10 cellular contexts compared by ENCODE assay signal in the genomic region with DNA sequence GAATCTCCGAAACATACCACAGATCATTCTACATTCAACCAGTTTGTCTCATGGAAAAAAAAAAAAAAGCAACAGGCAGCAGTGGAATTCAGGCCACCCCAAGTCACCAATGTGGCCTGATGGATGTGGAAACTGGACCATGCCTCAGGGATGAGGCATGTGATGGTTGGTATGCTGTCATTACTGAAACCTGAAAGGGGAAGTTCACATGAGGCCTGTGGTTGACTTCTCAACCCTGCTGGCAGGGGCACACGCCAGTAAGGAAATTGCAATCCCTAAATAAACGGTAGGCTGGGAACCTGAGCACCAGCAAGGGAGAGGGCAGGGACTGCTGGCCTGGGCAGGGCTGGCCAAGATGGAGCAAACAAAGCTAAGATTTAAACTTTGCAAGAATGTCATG.
DNase-seq lines count a peak whose midpoint lies in the region; ATAC-seq and TF ChIP-seq lines count a peak whose summit lies in the region.
"Had no signal": no experiment of that assay in that cellular context is flagged by ENCODE, and none has a peak within 500 bp of the region (broad histone marks: within the 10 kb centered on the region; RNA-seq: fewer than 3 reads in every experiment).

No MANE protein-coding gene starts in this region.

- no peaks in the 10 kb centered on the region for H3K27me3 Mint-ChIP-seq in progenitor cell of endocrine pancreas
- H3K27me3 Mint-ChIP-seq: activated naive CD8-positive, alpha-beta T cell treated with anti-CD3 and anti-CD28 coated beads for 36 hours had no signal

- H3K36me3 Mint-ChIP-seq in progenitor cell of endocrine pancreas (ENCODE audit: insufficient read depth), result peaks cover 10% of the 10 kb centered on the region
- H3K36me3 Mint-ChIP-seq: activated naive CD8-positive, alpha-beta T cell treated with anti-CD3 and anti-CD28 coated beads for 36 hours had no signal

- no peak overlapping the region for H3K4me3 ChIP-seq in MG63
- H3K4me3 ChIP-seq in fibroblast of pulmonary artery (replicated peaks; ENCODE audit: low read depth, low read length), result no peak overlapping the region

- no peak for TF ChIP-seq CTCF in fibroblast of pulmonary artery (IDR thresholded peaks at IDR 0.05; ENCODE audit: low read length, missing control alignments)
- TF ChIP-seq CTCF in progenitor cell of endocrine pancreas (IDR thresholded peaks at IDR 0.05; ENCODE audit: unreplicated experiment), result no peak

- H3K27me3 ChIP-seq in MG63, result no peaks in the 10 kb centered on the region

- no peaks in the 10 kb centered on the region; the same call in 1 of the 2 replicates for H3K9me3 ChIP-seq in MG63

- ATAC-seq in GM19351 (IDR thresholded peaks at IDR 0.05; ENCODE audit: unreplicated experiment) (peak; percentile 61), GM19455 (IDR thresholded peaks at IDR 0.05; ENCODE audit: unreplicated experiment) (no peak)

- DNase-seq in A172 (ENCODE audit: low spot score), result peak; percentile 59
- DNase-seq in MG63, result peak; percentile 77
- DNase-seq in fibroblast of pulmonary artery (ENCODE audit: low read depth), result peak; percentile 8
- DNase-seq in progenitor cell of endocrine pancreas (ENCODE audit: low spot score, unreplicated experiment), result no peak
- no peak for DNase-seq in 8988T
- no peak for DNase-seq in iPS-NIHi7 (ENCODE audit: extremely low spot score)
- DNase-seq: activated naive CD8-positive, alpha-beta T cell treated with anti-CD3 and anti-CD28 coated beads for 36 hours; SHP77 treated with DMSO at 0.1 percent for 48 hours had no signal

- H3K36me3 ChIP-seq in MG63, result no peaks in the 10 kb centered on the region

- peaks cover 17% of the 10 kb centered on the region for H3K9me3 Mint-ChIP-seq in progenitor cell of endocrine pancreas (ENCODE audit: low read depth)

- no peak overlapping the region for H3K27ac Mint-ChIP-seq in progenitor cell of endocrine pancreas
- H3K27ac Mint-ChIP-seq: activated naive CD8-positive, alpha-beta T cell treated with anti-CD3 and anti-CD28 coated beads for 36 hours had no signal

- no peak overlapping the region for H3K4me3 Mint-ChIP-seq in progenitor cell of endocrine pancreas (ENCODE audit: low read depth)
- H3K4me3 Mint-ChIP-seq: activated naive CD8-positive, alpha-beta T cell treated with anti-CD3 and anti-CD28 coated beads for 36 hours had no signal

- no peaks in the 10 kb centered on the region for H3K4me1 Mint-ChIP-seq in progenitor cell of endocrine pancreas (ENCODE audit: low read depth)
- H3K4me1 Mint-ChIP-seq: activated naive CD8-positive, alpha-beta T cell treated with anti-CD3 and anti-CD28 coated beads for 36 hours had no signal

Comparison
In these comparisons a context has a peak if more than half of its experiments do, and no peak if none do; other contexts are left out.
1. DNase-seq: peak in A172 (single experiment), MG63 (single experiment) and fibroblast of pulmonary artery (single experiment); none in progenitor cell of endocrine pancreas (single experiment), 8988T (single experiment) and iPS-NIHi7 (single experiment).